In the genomic region with DNA sequence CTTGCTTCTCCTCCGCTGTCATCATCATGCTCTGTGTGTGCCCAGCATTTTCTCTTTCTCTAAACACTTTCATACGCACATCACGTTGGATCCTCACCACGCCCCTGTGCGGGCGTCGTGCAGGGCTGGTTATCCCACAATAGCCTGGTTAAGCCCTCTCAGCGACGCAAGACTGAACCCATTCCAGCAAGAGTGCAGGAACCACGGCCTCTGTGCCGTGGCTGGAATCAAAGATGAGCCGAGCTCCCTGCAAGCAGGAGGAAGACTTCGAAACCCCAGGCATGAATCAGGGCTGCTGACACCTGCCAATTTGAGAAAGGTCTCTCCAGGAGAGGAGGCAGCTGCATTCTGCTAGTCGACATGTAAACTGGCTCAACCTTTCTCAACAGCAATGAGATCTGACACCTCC, we compare ENCODE assay signal across 1 cellular context.
TF ChIP-seq lines count a peak whose summit lies in the region.

No MANE protein-coding gene starts in this region.

TF ChIP-seq in SK-N-SH, 30 proteins besides CTCF, POLR2A, EP300 and RAD21 (continued from another document):
- TF ChIP-seq, protein P1, sequence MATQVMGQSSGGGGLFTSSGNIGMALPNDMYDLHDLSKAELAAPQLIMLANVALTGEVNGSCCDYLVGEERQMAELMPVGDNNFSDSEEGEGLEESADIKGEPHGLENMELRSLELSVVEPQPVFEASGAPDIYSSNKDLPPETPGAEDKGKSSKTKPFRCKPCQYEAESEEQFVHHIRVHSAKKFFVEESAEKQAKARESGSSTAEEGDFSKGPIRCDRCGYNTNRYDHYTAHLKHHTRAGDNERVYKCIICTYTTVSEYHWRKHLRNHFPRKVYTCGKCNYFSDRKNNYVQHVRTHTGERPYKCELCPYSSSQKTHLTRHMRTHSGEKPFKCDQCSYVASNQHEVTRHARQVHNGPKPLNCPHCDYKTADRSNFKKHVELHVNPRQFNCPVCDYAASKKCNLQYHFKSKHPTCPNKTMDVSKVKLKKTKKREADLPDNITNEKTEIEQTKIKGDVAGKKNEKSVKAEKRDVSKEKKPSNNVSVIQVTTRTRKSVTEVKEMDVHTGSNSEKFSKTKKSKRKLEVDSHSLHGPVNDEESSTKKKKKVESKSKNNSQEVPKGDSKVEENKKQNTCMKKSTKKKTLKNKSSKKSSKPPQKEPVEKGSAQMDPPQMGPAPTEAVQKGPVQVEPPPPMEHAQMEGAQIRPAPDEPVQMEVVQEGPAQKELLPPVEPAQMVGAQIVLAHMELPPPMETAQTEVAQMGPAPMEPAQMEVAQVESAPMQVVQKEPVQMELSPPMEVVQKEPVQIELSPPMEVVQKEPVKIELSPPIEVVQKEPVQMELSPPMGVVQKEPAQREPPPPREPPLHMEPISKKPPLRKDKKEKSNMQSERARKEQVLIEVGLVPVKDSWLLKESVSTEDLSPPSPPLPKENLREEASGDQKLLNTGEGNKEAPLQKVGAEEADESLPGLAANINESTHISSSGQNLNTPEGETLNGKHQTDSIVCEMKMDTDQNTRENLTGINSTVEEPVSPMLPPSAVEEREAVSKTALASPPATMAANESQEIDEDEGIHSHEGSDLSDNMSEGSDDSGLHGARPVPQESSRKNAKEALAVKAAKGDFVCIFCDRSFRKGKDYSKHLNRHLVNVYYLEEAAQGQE (IDR thresholded peaks at IDR 0.05; ENCODE audit: low read depth, low read length), result no peak
- TF ChIP-seq CHD2 (IDR thresholded peaks at IDR 0.05; ENCODE audit: low read length, partially characterized antibody) (no peak), NRF1 (IDR thresholded peaks at IDR 0.05; ENCODE audit: low read depth, low read length) (no peak), FOXM1 (IDR thresholded peaks at IDR 0.05; ENCODE audit: low read depth) (no peak), JUND (IDR thresholded peaks at IDR 0.05) (no peak), TAF1 (IDR thresholded peaks at IDR 0.05; ENCODE audit: borderline replicate concordance, low read depth, low read length) (no peak), GABPA (IDR thresholded peaks at IDR 0.05; ENCODE audit: low read depth) (no peak), NFIC (IDR thresholded peaks at IDR 0.05; ENCODE audit: borderline replicate concordance) (no peak), RCOR1 (IDR thresholded peaks at IDR 0.05; ENCODE audit: low read length) (no peak), TEAD4 (IDR thresholded peaks at IDR 0.05; ENCODE audit: borderline replicate concordance, insufficient read depth) (no peak), SIN3A (IDR thresholded peaks at IDR 0.05; ENCODE audit: borderline replicate concordance, low read depth, low read length) (no peak)
- TF ChIP-seq, protein P2, sequence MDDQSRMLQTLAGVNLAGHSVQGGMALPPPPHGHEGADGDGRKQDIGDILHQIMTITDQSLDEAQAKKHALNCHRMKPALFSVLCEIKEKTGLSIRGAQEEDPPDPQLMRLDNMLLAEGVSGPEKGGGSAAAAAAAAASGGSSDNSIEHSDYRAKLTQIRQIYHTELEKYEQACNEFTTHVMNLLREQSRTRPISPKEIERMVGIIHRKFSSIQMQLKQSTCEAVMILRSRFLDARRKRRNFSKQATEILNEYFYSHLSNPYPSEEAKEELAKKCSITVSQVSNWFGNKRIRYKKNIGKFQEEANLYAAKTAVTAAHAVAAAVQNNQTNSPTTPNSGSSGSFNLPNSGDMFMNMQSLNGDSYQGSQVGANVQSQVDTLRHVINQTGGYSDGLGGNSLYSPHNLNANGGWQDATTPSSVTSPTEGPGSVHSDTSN (IDR thresholded peaks at IDR 0.05), result no peak
- TF ChIP-seq, protein P3, sequence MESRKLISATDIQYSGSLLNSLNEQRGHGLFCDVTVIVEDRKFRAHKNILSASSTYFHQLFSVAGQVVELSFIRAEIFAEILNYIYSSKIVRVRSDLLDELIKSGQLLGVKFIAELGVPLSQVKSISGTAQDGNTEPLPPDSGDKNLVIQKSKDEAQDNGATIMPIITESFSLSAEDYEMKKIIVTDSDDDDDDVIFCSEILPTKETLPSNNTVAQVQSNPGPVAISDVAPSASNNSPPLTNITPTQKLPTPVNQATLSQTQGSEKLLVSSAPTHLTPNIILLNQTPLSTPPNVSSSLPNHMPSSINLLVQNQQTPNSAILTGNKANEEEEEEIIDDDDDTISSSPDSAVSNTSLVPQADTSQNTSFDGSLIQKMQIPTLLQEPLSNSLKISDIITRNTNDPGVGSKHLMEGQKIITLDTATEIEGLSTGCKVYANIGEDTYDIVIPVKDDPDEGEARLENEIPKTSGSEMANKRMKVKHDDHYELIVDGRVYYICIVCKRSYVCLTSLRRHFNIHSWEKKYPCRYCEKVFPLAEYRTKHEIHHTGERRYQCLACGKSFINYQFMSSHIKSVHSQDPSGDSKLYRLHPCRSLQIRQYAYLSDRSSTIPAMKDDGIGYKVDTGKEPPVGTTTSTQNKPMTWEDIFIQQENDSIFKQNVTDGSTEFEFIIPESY (IDR thresholded peaks at IDR 0.05; ENCODE audit: borderline replicate concordance, low read depth), result no peak
- TF ChIP-seq, protein P4, sequence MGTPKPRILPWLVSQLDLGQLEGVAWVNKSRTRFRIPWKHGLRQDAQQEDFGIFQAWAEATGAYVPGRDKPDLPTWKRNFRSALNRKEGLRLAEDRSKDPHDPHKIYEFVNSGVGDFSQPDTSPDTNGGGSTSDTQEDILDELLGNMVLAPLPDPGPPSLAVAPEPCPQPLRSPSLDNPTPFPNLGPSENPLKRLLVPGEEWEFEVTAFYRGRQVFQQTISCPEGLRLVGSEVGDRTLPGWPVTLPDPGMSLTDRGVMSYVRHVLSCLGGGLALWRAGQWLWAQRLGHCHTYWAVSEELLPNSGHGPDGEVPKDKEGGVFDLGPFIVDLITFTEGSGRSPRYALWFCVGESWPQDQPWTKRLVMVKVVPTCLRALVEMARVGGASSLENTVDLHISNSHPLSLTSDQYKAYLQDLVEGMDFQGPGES (IDR thresholded peaks at IDR 0.05; ENCODE audit: low read depth, low read length), result no peak
